Comparison of ENCODE assay signal across 26 cellular contexts in genomic region chr1:165863346-165863745, GRCh38.
"Had no signal": no experiment of that assay in that cellular context is flagged by ENCODE, and none has a peak within 500 bp of the region (broad histone marks: within the 10 kb centered on the region; RNA-seq: fewer than 3 reads in every experiment).

No MANE protein-coding gene starts in this region.

- DNase-seq: activated B cell treated with CpG ODN at 0.5 μM for 24 hours; activated CD4-positive, alpha-beta T cell treated with anti-CD3 and anti-CD28 coated beads for 4 hours; activated CD4-positive, alpha-beta T cell treated with anti-CD3 and anti-CD28 coated beads, Interleukin-2, amount 50 U/mL, for 48 hours; activated CD8-positive, alpha-beta memory T cell treated with anti-CD3 and anti-CD28 coated beads, Interleukin-2, amount 50 U/mL, for 48 hours; activated effector memory CD4-positive, alpha-beta T cell treated with Interleukin-2 at 50 U/mL for 16 hours; activated naive CD4-positive, alpha-beta T cell treated with anti-CD3 and anti-CD28 coated beads for 36 hours; activated naive CD8-positive, alpha-beta T cell treated with anti-CD3 and anti-CD28 coated beads, Interleukin-2, amount 10 ng/mL, durations not matched to agents 7 days and 5 days; activated T-cell treated with anti-CD3 and anti-CD28 coated beads, Interleukin-2, amount 50 U/mL, for 72 hours; amygdala; caudate nucleus; effector memory CD4-positive, alpha-beta T cell; gastrocnemius medialis; hippocampal formation; kidney glomerular epithelial cell; left lung; pancreas; right cardiac atrium; stimulated activated CD4-positive, alpha-beta T cell treated with anti-CD3 and anti-CD28 coated beads, Interleukin-12 subunit alpha, Interleukin-12 subunit beta, amount 100 ng/mL, for 4 hours; stimulated activated CD4-positive, alpha-beta T cell treated with anti-CD3 and anti-CD28 coated beads, Interleukin-4, amount 100 ng/mL, for 4 hours; stomach; T1000; uterus had no signal

- H3K27me3 ChIP-seq: esophagus muscularis mucosa, gastrocnemius medialis, left lung, pancreas, stomach, suprapubic skin, tibial nerve, uterus had no signal

- H3K4me3 ChIP-seq: esophagus muscularis mucosa, gastrocnemius medialis, left lung, pancreas, stomach, suprapubic skin, tibial nerve, uterus had no signal

- H3K4me1 ChIP-seq: suprapubic skin, uterus had no signal

- H3K9me3 ChIP-seq: esophagus muscularis mucosa, gastrocnemius medialis, left lung, pancreas, stomach, suprapubic skin, tibial nerve, uterus had no signal

- H3K36me3 ChIP-seq: esophagus muscularis mucosa, gastrocnemius medialis, left lung, pancreas, stomach, suprapubic skin, tibial nerve, uterus had no signal

- ATAC-seq: activated T-cell treated with anti-CD3 and anti-CD28 coated beads, Interleukin-2, amount 50 U/mL, for 72 hours; gastrocnemius medialis; left lung; natural killer cell treated with Interleukin-12 subunit alpha and Interleukin-12 subunit beta and Interleukin-15 and Interleukin-18, amount 100 ng/mL, for 72 hours; pancreas; right cardiac atrium had no signal

- H3K27ac ChIP-seq: esophagus muscularis mucosa, left lung, pancreas, stomach, suprapubic skin, tibial nerve, uterus had no signal
